ENCODE assay signal across 8 cellular contexts in the genomic region with DNA sequence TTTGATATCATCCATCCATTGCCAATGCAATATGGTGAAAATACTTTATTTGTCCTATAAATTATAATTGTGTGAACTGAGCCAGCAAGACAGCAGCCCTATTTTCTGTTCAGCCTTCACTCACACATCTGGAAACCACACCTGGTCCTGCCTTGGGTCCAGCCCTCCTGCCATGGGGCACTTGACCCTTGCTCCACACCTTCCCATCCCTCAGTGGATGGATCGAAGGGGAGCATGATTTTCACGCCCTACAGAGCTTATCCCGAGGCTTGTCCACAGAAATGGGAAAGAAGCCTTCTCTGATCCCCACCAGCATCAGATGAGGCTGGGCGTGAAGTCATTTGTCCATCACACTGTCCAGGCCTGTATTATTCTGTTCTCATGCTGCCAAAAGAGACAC. TPM values are rescaled to one million over a fixed set of nuclear protein-coding genes. Genes with fewer than 3 reads are reported as not detected.
"Had no signal": no experiment of that assay in that cellular context is flagged by ENCODE, and none has a peak within 500 bp of the region (broad histone marks: within the 10 kb centered on the region; RNA-seq: fewer than 3 reads in every experiment).

No MANE protein-coding gene starts in this region.

- H3K4me3 ChIP-seq: K562 had no signal

- H3K27me3 Mint-ChIP-seq: IgD-negative memory B cell had no signal

- H3K4me3 Mint-ChIP-seq: IgD-negative memory B cell had no signal

- ATAC-seq: HepG2, K562 had no signal

- H3K27ac ChIP-seq: HL-60 had no signal

- DNase-seq: IMR-90, KBM-7, KG1 had no signal

- H3K27ac Mint-ChIP-seq: IgD-negative memory B cell had no signal

- H3K4me1 Mint-ChIP-seq: IgD-negative memory B cell had no signal

RNA-seq across cellular contexts. Expression of a gene that starts 10.1 kb away (rescaled TPM):
- total RNA-seq: HepG2, HT-29, IMR-90, K562 had no signal
